9 cellular contexts compared by ENCODE assay signal in genomic region chr6:117483004-117483644, GRCh38. TPM values are rescaled to one million over a fixed set of nuclear protein-coding genes. Genes with fewer than 3 reads are reported as not detected.
DNase-seq lines count a peak whose midpoint lies in the region; ATAC-seq, FAIRE-seq and TF ChIP-seq lines count a peak whose summit lies in the region.
"Had no signal": no experiment of that assay in that cellular context is flagged by ENCODE, and none has a peak within 500 bp of the region (broad histone marks: within the 10 kb centered on the region; RNA-seq: fewer than 3 reads in every experiment).

No MANE protein-coding gene starts in this region.

- peaks cover 17% of the 10 kb centered on the region for H3F3A ChIP-seq in smooth muscle cell (ENCODE audit: low read depth)

- peak overlapping the region; percentile 5; the same call in 1 of the 2 replicates for H3K9ac ChIP-seq in BLaER1
- H3K9ac ChIP-seq in kidney (ENCODE audit: low read length in 2 of 2), result peak overlapping the region; percentile 42 to 88
- H3K9ac ChIP-seq in smooth muscle cell (ENCODE audit: low read depth), result peak overlapping the region; percentile 87

- no peak overlapping the region for H3K27ac ChIP-seq in BLaER1
- H3K27ac ChIP-seq in kidney (ENCODE audit: low read depth in 2 of 2, low read length in 2 of 2), result peak overlapping the region; percentile 72 to 83
- H3K27ac ChIP-seq in smooth muscle cell (ENCODE audit: low read depth), result peak overlapping the region; percentile 74

- no peak for TF ChIP-seq CTCF in kidney (IDR thresholded peaks at IDR 0.05; ENCODE audit: borderline replicate concordance, extremely low read depth, insufficient read depth)
- TF ChIP-seq CTCF in smooth muscle cell (IDR thresholded peaks at IDR 0.05; ENCODE audit: borderline replicate concordance, insufficient read depth, poor library complexity, severe bottlenecking), result no peak

- H3K36me3 Mint-ChIP-seq in central memory CD8-positive, alpha-beta T cell (ENCODE audit: insufficient read depth), result peaks cover 2% of the 10 kb centered on the region

- H3K27ac Mint-ChIP-seq in central memory CD8-positive, alpha-beta T cell (ENCODE audit: low read depth), result peak overlapping the region; percentile 62

- H4K20me1 ChIP-seq in BLaER1 (no peaks in the 10 kb centered on the region), smooth muscle cell (ENCODE audit: low read depth) (peaks cover 36% of the 10 kb centered on the region)

- peak overlapping the region; percentile 90 for H3K4me3 Mint-ChIP-seq in central memory CD8-positive, alpha-beta T cell

- H3K9me3 ChIP-seq in BLaER1 (peaks cover 8% of the 10 kb centered on the region; the same call in 1 of the 2 replicates), kidney (ENCODE audit: control insufficient read depth in 1 of 2, low read length in 2 of 2) (no peaks in the 10 kb centered on the region), smooth muscle cell (replicated peaks; ENCODE audit: low read depth) (no peaks in the 10 kb centered on the region)

- in situ Hi-C loops in SK-MEL-5 (cut with HindIII; ENCODE audit: low pct_unique_long_range_greater_than_20kb, low sequenced_read_pairs), result no loop called here

- peaks cover 40% of the 10 kb centered on the region for H3K27me3 ChIP-seq in BLaER1
- no peaks in the 10 kb centered on the region for H3K27me3 ChIP-seq in smooth muscle cell (ENCODE audit: low read depth)

- peak overlapping the region; percentile 62 for H3K4me3 ChIP-seq in BLaER1
- H3K4me3 ChIP-seq in kidney (ENCODE audit: low read length in 2 of 2), result peak overlapping the region; percentile 61 to 66
- H3K4me3 ChIP-seq in smooth muscle cell, result peak overlapping the region; percentile 98

- H3K4me1 ChIP-seq in BLaER1 (peaks cover 8% of the 10 kb centered on the region; the same call in 1 of the 2 replicates), kidney (ENCODE audit: control insufficient read depth in 1 of 2, insufficient read depth in 1 of 2, low read depth in 1 of 2, low read length in 2 of 2) (peaks cover 0 to 10% of the 10 kb centered on the region in 2 donors), smooth muscle cell (ENCODE audit: low read depth) (peaks cover 14% of the 10 kb centered on the region)

- peak overlapping the region; percentile 91 for H2AFZ ChIP-seq in smooth muscle cell (ENCODE audit: low read depth)

- peaks cover 35% of the 10 kb centered on the region for H3K27me3 Mint-ChIP-seq in central memory CD8-positive, alpha-beta T cell

- peaks cover 48% of the 10 kb centered on the region for H3K79me2 ChIP-seq in smooth muscle cell (ENCODE audit: low read depth)

- FAIRE-seq in kidney (lab: Jason Lieb, UNC), result no peak

- no peaks in the 10 kb centered on the region for H3K9me3 Mint-ChIP-seq in central memory CD8-positive, alpha-beta T cell

- H3K36me3 ChIP-seq in BLaER1 (no peaks in the 10 kb centered on the region), kidney (ENCODE audit: control insufficient read depth in 1 of 2, insufficient read depth in 2 of 2, low read length in 2 of 2) (no peaks in the 10 kb centered on the region), smooth muscle cell (ENCODE audit: low read depth) (peaks cover 7% of the 10 kb centered on the region)

- under 1% methylated on average over 40 of the region's 46 CpGs for WGBS in smooth muscle cell (ENCODE audit: low lambda C conversion rate)

- peaks cover 15% of the 10 kb centered on the region for H3K4me1 Mint-ChIP-seq in central memory CD8-positive, alpha-beta T cell

- peak; percentile 6 for ATAC-seq in GM18867 (IDR thresholded peaks at IDR 0.05; ENCODE audit: unreplicated experiment)
- ATAC-seq in central memory CD8-positive, alpha-beta T cell (replicated peaks; ENCODE audit: extremely low read depth, poor library complexity, severe bottlenecking), result no peak
- no peak for ATAC-seq in GM21576 (IDR thresholded peaks at IDR 0.05; ENCODE audit: unreplicated experiment)

- DNase-seq in HT-29 (ENCODE audit: low spot score) (peak; percentile 65), SK-MEL-5 (ENCODE audit: low read depth, low spot score) (peak; percentile 34), kidney (peak; percentile 90), smooth muscle cell (lab: John Stamatoyannopoulos, UW; ENCODE audit: unreplicated experiment) (peak; percentile 46)
- no peak for DNase-seq in central memory CD8-positive, alpha-beta T cell (ENCODE audit: low spot score in 2 of 2)

- intact Hi-C loops in kidney (cut with DNase I), result no loop called here

- H3K4me2 ChIP-seq in BLaER1 (peak overlapping the region; percentile 87), smooth muscle cell (peak overlapping the region; percentile 98)

RNA-seq across cellular contexts. Expression of gene DCBLD1, which starts 0.7 kb away (rescaled TPM):
- total RNA-seq in HT-29 (2014; rRNA removed; shearing (Covaris generic)), result 18.8 and 24.4 TPM in 2 replicates
- total RNA-seq in SK-MEL-5 (2014; rRNA removed; shearing (Covaris generic)), result 6.5 and 10.1 TPM in 2 replicates
- 7.0 and 14.3 TPM in 2 replicates for polyA plus RNA-seq in SK-MEL-5 (2015; cell fraction: cytosol; rRNA removed)
- 20.5 and 43.0 TPM in 2 replicates for polyA plus RNA-seq in SK-MEL-5 (2015; cell fraction: nucleus; rRNA removed)
- total RNA-seq in kidney (9.6 TPM), smooth muscle cell (82.1 and 86.1 TPM in 2 replicates)
- polyA plus RNA-seq in kidney (ENCODE audit: insufficient read depth, low read depth, low replicate concordance) (4.1 TPM), smooth muscle cell (44.6 and 77.5 TPM in 2 replicates)

RNA-seq across cellular contexts. Expression of gene ROS1, which starts 57.4 kb away (rescaled TPM):
- total RNA-seq in HT-29 (2014; rRNA removed; shearing (Covaris generic)), result not detected in 2 replicates
- not detected in 2 replicates for total RNA-seq in SK-MEL-5 (2014; rRNA removed; shearing (Covaris generic))
- 0.02 TPM in 1 of 2 replicates, not detected in the other for polyA plus RNA-seq in SK-MEL-5 (2015; cell fraction: cytosol; rRNA removed)
- not detected in 2 replicates for polyA plus RNA-seq in SK-MEL-5 (2015; cell fraction: nucleus; rRNA removed)
- 0.19 TPM for total RNA-seq in kidney
- 0.04 TPM for polyA plus RNA-seq in kidney (ENCODE audit: insufficient read depth, low read depth, low replicate concordance)
- 0.09 and 3.0 TPM in 2 replicates for total RNA-seq in smooth muscle cell
- polyA plus RNA-seq in smooth muscle cell, result 0.03 and 0.08 TPM in 2 replicates
- total RNA-seq: T-helper 2 cell treated with Interferon-gamma antibody and Interleukin-4, amounts not matched to agents 100 ng/mL and 5 ng/mL, for 36 hours had no signal

Comparison
In these comparisons a context has a peak if more than half of its experiments do, and no peak if none do; other contexts are left out.
1. H3K9ac ChIP-seq: peak in every context shown above with its lines; median percentile 87 in smooth muscle cell; 65 in kidney; 5 in BLaER1.
2. DNase-seq: peak in HT-29 (single experiment), SK-MEL-5 (single experiment), kidney (single experiment) and smooth muscle cell (single experiment); none in central memory CD8-positive, alpha-beta T cell (0 of 2).
3. Peak in every context shown above with its lines, with median percentiles within 50 percentile points of each other: H3K4me3 ChIP-seq.